ENCODE assay signal across 15 cellular contexts in genomic region chr6:20853828-20854227, GRCh38.
DNase-seq lines count a peak whose midpoint lies in the region; TF ChIP-seq lines count a peak whose summit lies in the region.
"Had no signal": no experiment of that assay in that cellular context is flagged by ENCODE, and none has a peak within 500 bp of the region (broad histone marks: within the 10 kb centered on the region; RNA-seq: fewer than 3 reads in every experiment).

No MANE protein-coding gene starts in this region.

- POLR2A ChIA-PET in A673 (lab: Charles Lee; ENCODE audit: low non-redundant PET) = no interaction called here

- BruUV-seq in A673 (replicated peaks; lab: Mats Ljungman, UMichigan) = no TSS peak

- H3K4me1 ChIP-seq in mesendoderm (ENCODE audit: control insufficient read depth, low read depth, low read length) (no peaks in the 10 kb centered on the region), suprapubic skin (no peaks in the 10 kb centered on the region), A673 (ENCODE audit: insufficient read depth, low read length, poor library complexity, severe bottlenecking) (no peaks in the 10 kb centered on the region)
- H3K4me1 ChIP-seq: A549, BLaER1, HAP-1 had no signal

- no peak overlapping the region for H3K56ac ChIP-seq in mesendoderm (ENCODE audit: low read length)

- no peak overlapping the region for H3K18ac ChIP-seq in mesendoderm (ENCODE audit: low read length)

- TF ChIP-seq CTCF in suprapubic skin (IDR thresholded peaks at IDR 0.05) (no peak), A673 (conservative IDR thresholded peaks at IDR 0.05; ENCODE audit: low read depth, low read length) (no peak)

- no peak for TF ChIP-seq EP300 in suprapubic skin (IDR thresholded peaks at IDR 0.05)

- no peak overlapping the region for H3K4me2 ChIP-seq in mesendoderm (ENCODE audit: low read length)
- H3K4me2 ChIP-seq: A549, BLaER1 had no signal

- H3K79me1 ChIP-seq in mesendoderm (ENCODE audit: low read length) = no peaks in the 10 kb centered on the region

- H3K36me3 ChIP-seq in mesendoderm (ENCODE audit: control insufficient read depth, insufficient read depth, low read length) = no peaks in the 10 kb centered on the region
- no peaks in the 10 kb centered on the region for H3K36me3 ChIP-seq in suprapubic skin
- H3K36me3 ChIP-seq in A673 (ENCODE audit: insufficient read depth, low read length, poor library complexity, severe bottlenecking) = no peaks in the 10 kb centered on the region
- H3K36me3 ChIP-seq: BLaER1, HAP-1 had no signal

- H3K4ac ChIP-seq in mesendoderm (ENCODE audit: low read depth, low read length) = no peak overlapping the region

- intact Hi-C loops in A673 (cut with micrococcal nuclease; ENCODE audit: unreplicated experiment) = no loop called here

- H3K79me2 ChIP-seq in mesendoderm (ENCODE audit: control insufficient read depth, insufficient read depth, low read length) = no peaks in the 10 kb centered on the region

- no CpG with 5 or more reads among the region's 3 CpGs for WGBS in mesendoderm (ENCODE audit: extremely low coverage, insufficient coverage, low lambda C conversion rate)
- 76% methylated on average over 3 of the region's 3 CpGs for WGBS in suprapubic skin

- no peak overlapping the region for H3K23ac ChIP-seq in mesendoderm (ENCODE audit: low read length)

- no peak overlapping the region for H2AK5ac ChIP-seq in mesendoderm (ENCODE audit: low read length)

- H3K27me3 ChIP-seq in mesendoderm (ENCODE audit: insufficient read depth, low read length, poor library complexity) (no peaks in the 10 kb centered on the region), suprapubic skin (no peaks in the 10 kb centered on the region), A673 (replicated peaks; ENCODE audit: insufficient read depth, low read depth, low read length, poor library complexity) (no peaks in the 10 kb centered on the region)
- H3K27me3 ChIP-seq: BLaER1 had no signal

- no peak for TF ChIP-seq POLR2A in suprapubic skin (IDR thresholded peaks at IDR 0.05)

- CTCF ChIA-PET in A673 (lab: Charles Lee) = no interaction called here

- H3K4me3 ChIP-seq in mesendoderm (ENCODE audit: low read length) = no peak overlapping the region
- H3K4me3 ChIP-seq in suprapubic skin = no peak overlapping the region
- no peak overlapping the region for H3K4me3 ChIP-seq in A673 (ENCODE audit: low read depth, low read length, poor library complexity, severe bottlenecking)
- H3K4me3 ChIP-seq: A549, BLaER1, HAP-1 had no signal

- H2BK120ac ChIP-seq in mesendoderm (ENCODE audit: low read depth, low read length) = no peak overlapping the region

- no peak overlapping the region for H4K5ac ChIP-seq in mesendoderm (ENCODE audit: low read length)

- no peak overlapping the region for H2BK15ac ChIP-seq in mesendoderm (replicated peaks; ENCODE audit: low read depth)

- H3K27ac ChIP-seq in mesendoderm (ENCODE audit: low read depth, low read length) = no peak overlapping the region
- no peak overlapping the region for H3K27ac ChIP-seq in suprapubic skin
- H3K27ac ChIP-seq in A673 (ENCODE audit: low read depth, low read length, poor library complexity, severe bottlenecking) = no peak overlapping the region
- H3K27ac ChIP-seq: 22Rv1, A549, BLaER1 had no signal

- no peak overlapping the region for H4K8ac ChIP-seq in mesendoderm (ENCODE audit: low read depth, low read length)

- H3K9ac ChIP-seq in mesendoderm (ENCODE audit: low read length) = no peak overlapping the region
- H3K9ac ChIP-seq: BLaER1 had no signal

- no peak overlapping the region for H2BK5ac ChIP-seq in mesendoderm (ENCODE audit: low read length)

- DNase-seq in NCI-H146 (lab: John Stamatoyannopoulos, UW) (peak; percentile 41), NCI-H146 treated with DMSO at 0.1 percent for 48 hours (lab: John Stamatoyannopoulos, UW; ENCODE audit: unreplicated experiment) (no peak), SK-N-DZ (ENCODE audit: low spot score) (peak; percentile 79), mesendoderm (peak; percentile 20), suprapubic skin (ENCODE audit: low spot score in 2 of 2) (no peak), occipital lobe (lab: John Stamatoyannopoulos, UW) (no peak), A673 (ENCODE audit: low spot score) (no peak)
- DNase-seq: Calu3; CD8-positive, alpha-beta T cell; DMS79 treated with DMSO at 0.1 percent for 48 hours; GF-D8 had no signal

- no peaks in the 10 kb centered on the region for H3K9me3 ChIP-seq in suprapubic skin
- H3K9me3 ChIP-seq in A673 (ENCODE audit: low read depth, low read length, poor library complexity, severe bottlenecking) = no peaks in the 10 kb centered on the region
- H3K9me3 ChIP-seq: A549, BLaER1, HAP-1 had no signal

Comparison
In these comparisons a context has a peak if more than half of its experiments do, and no peak if none do; other contexts are left out.
1. DNase-seq: peak in NCI-H146 (single experiment), SK-N-DZ (single experiment) and mesendoderm (single experiment); none in NCI-H146 treated with DMSO at 0.1 percent for 48 hours (single experiment), suprapubic skin (0 of 2), occipital lobe (single experiment) and A673 (single experiment).